ENCODE assay signal across 21 cellular contexts in genomic region chr20:5061209-5061608, GRCh38. TPM values are rescaled to one million over a fixed set of nuclear protein-coding genes. Genes with fewer than 3 reads are reported as not detected.
DNase-seq lines count a peak whose midpoint lies in the region; ATAC-seq, FAIRE-seq and TF ChIP-seq lines count a peak whose summit lies in the region.
"Had no signal": no experiment of that assay in that cellular context is flagged by ENCODE, and none has a peak within 500 bp of the region (broad histone marks: within the 10 kb centered on the region; RNA-seq: fewer than 3 reads in every experiment).

No MANE protein-coding gene starts in this region.

- H3K27ac ChIP-seq in Panc1 (ENCODE audit: low read length) (no peak overlapping the region), endothelial cell of umbilical vein (ENCODE audit: insufficient read depth, low read depth, low read length) (no peak overlapping the region)
- H3K27ac ChIP-seq: uterus had no signal

- no peak for TF ChIP-seq POLR2A in endothelial cell of umbilical vein (IDR thresholded peaks at IDR 0.05; ENCODE audit: low read depth, low read length)

- peaks cover 10 to 18% of the 10 kb centered on the region in 2 donors for H3K4me1 Mint-ChIP-seq in stimulated activated naive B cell treated with anti-CD40 and anti-IgM and Interleukin-4, amounts not matched to agents 10 μg/mL and 1 μg/mL and 100 μg/mL, for 72 hours
- H3K4me1 Mint-ChIP-seq: nephron had no signal

- H3K27me3 ChIP-seq in Panc1 (ENCODE audit: control insufficient read depth, insufficient read depth, low read length): no peaks in the 10 kb centered on the region
- no peaks in the 10 kb centered on the region for H3K27me3 ChIP-seq in endothelial cell of umbilical vein (ENCODE audit: control insufficient read depth in 2 of 2, insufficient read depth in 2 of 2, low read length in 2 of 2)
- H3K27me3 ChIP-seq: BLaER1 treated with 17β-estradiol and CSF1 and Interleukin-3, amounts not matched to agents 10 nM and 100 nM; uterus had no signal

- H3K36me3 Mint-ChIP-seq in stimulated activated naive B cell treated with anti-CD40 and anti-IgM and Interleukin-4, amounts not matched to agents 10 μg/mL and 1 μg/mL and 100 μg/mL, for 72 hours: peaks cover 0 to 2% of the 10 kb centered on the region in 2 donors
- H3K36me3 Mint-ChIP-seq: stimulated activated memory B cell treated with anti-CD40 and anti-IgM and Interleukin-4, amounts not matched to agents 10 μg/mL and 1 μg/mL and 100 μg/mL, for 72 hours had no signal

- dilution Hi-C loops in endothelial cell of umbilical vein (cut with MboI; ENCODE audit: extremely low pct_ligation_motif_present, low sequenced_read_pairs): no loop called here

- no peaks in the 10 kb centered on the region for H3K9me1 ChIP-seq in endothelial cell of umbilical vein (replicated peaks; ENCODE audit: control insufficient read depth, extremely low read depth, insufficient read depth, low read length)

- H3K4me3 Mint-ChIP-seq in stimulated activated naive B cell treated with anti-CD40 and anti-IgM and Interleukin-4, amounts not matched to agents 10 μg/mL and 1 μg/mL and 100 μg/mL, for 72 hours: no peak overlapping the region
- H3K4me3 Mint-ChIP-seq: activated naive CD8-positive, alpha-beta T cell treated with anti-CD3 and anti-CD28 coated beads for 36 hours; nephron; stimulated activated memory B cell treated with anti-CD40 and anti-IgM and Interleukin-4, amounts not matched to agents 10 μg/mL and 1 μg/mL and 100 μg/mL, for 72 hours; T-helper 1 cell treated with Interleukin-12 subunit alpha and Interleukin-12 subunit beta and Interleukin-4 antibody, amounts not matched to agents 30 μg/mL and 1 μg/mL, for 36 hours had no signal

- BruUV-seq in Panc1 (replicated peaks; lab: Mats Ljungman, UMichigan): no TSS peak
- no TSS peak for BruUV-seq in endothelial cell of umbilical vein (replicated peaks; lab: Mats Ljungman, UMichigan)

- intact Hi-C loops in Panc1 (cut with micrococcal nuclease; ENCODE audit: unreplicated experiment): no loop called here
- intact Hi-C loops in endothelial cell of umbilical vein (cut with micrococcal nuclease): no loop called here

- TF ChIP-seq CTCF in Panc1 (IDR thresholded peaks at IDR 0.05) (no peak), endothelial cell of umbilical vein (IDR thresholded peaks at IDR 0.05; ENCODE audit: extremely low read depth in 1 of 2, insufficient read depth in 1 of 2, low read depth in 1 of 2, low read length in 2 of 2) (no peak)

- no peak overlapping the region for H3K4me2 ChIP-seq in endothelial cell of umbilical vein (ENCODE audit: insufficient read depth, low read length)

- DNase-seq in HCEC 1CT (peak; percentile 21), Panc1 (ENCODE audit: low read depth, low spot score) (peak; percentile 68), endothelial cell of umbilical vein (ENCODE audit: low read depth, low spot score) (peak; percentile 26), renal cortical epithelial cell (ENCODE audit: low read depth) (peak; percentile 80), amniotic stem cell (lab: John Stamatoyannopoulos, UW) (no peak), NCI-H1105 treated with DMSO at 0.1 percent for 48 hours (lab: John Stamatoyannopoulos, UW) (no peak)
- DNase-seq in stimulated activated naive B cell treated with anti-CD40 and anti-IgM and Interleukin-4, amounts not matched to agents 10 μg/mL and 1 μg/mL and 100 μg/mL, for 72 hours: no peak
- DNase-seq: activated naive CD8-positive, alpha-beta T cell treated with anti-CD3 and anti-CD28 coated beads for 36 hours; activated T-cell treated with anti-CD3 and anti-CD28 coated beads for 4 hours; cerebellar nuclear complex; H7; left ventricle myocardium superior; right cardiac atrium; stimulated activated CD4-positive, alpha-beta T cell treated with anti-CD3 and anti-CD28 coated beads, Interleukin-4, amount 100 ng/mL, for 24 hours; uterus had no signal

- H3K4me3 ChIP-seq in Panc1 (ENCODE audit: low read depth in 2 of 2, low read length in 2 of 2): no peak overlapping the region
- H3K4me3 ChIP-seq in endothelial cell of umbilical vein (replicated peaks in 1 of 3; ENCODE audit: insufficient read depth in 1 of 3, low read depth in 1 of 3, low read length in 3 of 3): no peak overlapping the region
- H3K4me3 ChIP-seq: BLaER1 treated with 17β-estradiol and CSF1 and Interleukin-3, amounts not matched to agents 10 nM and 100 nM; uterus had no signal

- peak overlapping the region; percentile 37 for H2AFZ ChIP-seq in endothelial cell of umbilical vein (ENCODE audit: low read depth, low read length)

- CTCF ChIA-PET in Panc1 (lab: Charles Lee): no interaction called here
- CTCF ChIA-PET in endothelial cell of umbilical vein (lab: Charles Lee): interaction anchor here (1.9 kb wide), 1 partner anchor 15 kb away, joined by 5 read pairs; no protein-coding TSS in a partner anchor

- H3K9me3 ChIP-seq in Panc1 (ENCODE audit: control insufficient read depth, insufficient read depth, low read depth, low read length): no peaks in the 10 kb centered on the region
- no peaks in the 10 kb centered on the region for H3K9me3 ChIP-seq in endothelial cell of umbilical vein (replicated peaks; ENCODE audit: control insufficient read depth, insufficient read depth, low read length)
- H3K9me3 ChIP-seq: uterus had no signal

- POLR2A ChIA-PET in Panc1 (lab: Charles Lee): no interaction called here
- POLR2A ChIA-PET in endothelial cell of umbilical vein (lab: Charles Lee): no interaction called here

- in situ Hi-C loops in Panc1 (cut with HindIII; ENCODE audit: low pct_unique_long_range_greater_than_20kb, low sequenced_read_pairs): no loop called here

- H3K9me3 Mint-ChIP-seq in stimulated activated naive B cell treated with anti-CD40 and anti-IgM and Interleukin-4, amounts not matched to agents 10 μg/mL and 1 μg/mL and 100 μg/mL, for 72 hours: peaks cover 0 to 2% of the 10 kb centered on the region in 2 donors
- H3K9me3 Mint-ChIP-seq: stimulated activated memory B cell treated with anti-CD40 and anti-IgM and Interleukin-4, amounts not matched to agents 10 μg/mL and 1 μg/mL and 100 μg/mL, for 72 hours had no signal

- peak; percentile 73 for FAIRE-seq in endothelial cell of umbilical vein (lab: Jason Lieb, UNC)
- FAIRE-seq: G401.6 had no signal

- no peaks in the 10 kb centered on the region for H4K20me1 ChIP-seq in endothelial cell of umbilical vein (replicated peaks; ENCODE audit: control insufficient read depth, extremely low read depth, insufficient read depth, low read length)
- H4K20me1 ChIP-seq: BLaER1 treated with 17β-estradiol and CSF1 and Interleukin-3, amounts not matched to agents 10 nM and 100 nM had no signal

- H3K4me1 ChIP-seq in Panc1 (ENCODE audit: control insufficient read depth, insufficient read depth, low read length): no peaks in the 10 kb centered on the region
- H3K4me1 ChIP-seq in endothelial cell of umbilical vein (ENCODE audit: control insufficient read depth, extremely low read depth, insufficient read depth, low read length): peaks cover 16% of the 10 kb centered on the region
- H3K4me1 ChIP-seq: uterus had no signal

- no peaks in the 10 kb centered on the region for H3K79me2 ChIP-seq in endothelial cell of umbilical vein (ENCODE audit: control insufficient read depth, insufficient read depth, low read length)

- ATAC-seq in Panc1 (no peak), GM18909 (IDR thresholded peaks at IDR 0.05; ENCODE audit: poor library complexity, unreplicated experiment) (no peak)
- ATAC-seq in stimulated activated naive B cell treated with anti-CD40 and anti-IgM and Interleukin-4, amounts not matched to agents 10 μg/mL and 1 μg/mL and 100 μg/mL, for 72 hours (replicated peaks): no peak
- ATAC-seq: left ventricle myocardium superior; right cardiac atrium; stimulated activated memory B cell treated with anti-CD40 and anti-IgM and Interleukin-4, amounts not matched to agents 10 μg/mL and 1 μg/mL and 100 μg/mL, for 72 hours had no signal

- no peaks in the 10 kb centered on the region for H3K27me3 Mint-ChIP-seq in stimulated activated naive B cell treated with anti-CD40 and anti-IgM and Interleukin-4, amounts not matched to agents 10 μg/mL and 1 μg/mL and 100 μg/mL, for 72 hours
- H3K27me3 Mint-ChIP-seq: activated naive CD8-positive, alpha-beta T cell treated with anti-CD3 and anti-CD28 coated beads for 36 hours; stimulated activated memory B cell treated with anti-CD40 and anti-IgM and Interleukin-4, amounts not matched to agents 10 μg/mL and 1 μg/mL and 100 μg/mL, for 72 hours had no signal

- H3K27ac Mint-ChIP-seq in stimulated activated naive B cell treated with anti-CD40 and anti-IgM and Interleukin-4, amounts not matched to agents 10 μg/mL and 1 μg/mL and 100 μg/mL, for 72 hours: no peak overlapping the region
- H3K27ac Mint-ChIP-seq: activated naive CD8-positive, alpha-beta T cell treated with anti-CD3 and anti-CD28 coated beads for 36 hours; nephron; stimulated activated memory B cell treated with anti-CD40 and anti-IgM and Interleukin-4, amounts not matched to agents 10 μg/mL and 1 μg/mL and 100 μg/mL, for 72 hours; T-helper 1 cell treated with Interleukin-12 subunit alpha and Interleukin-12 subunit beta and Interleukin-4 antibody, amounts not matched to agents 30 μg/mL and 1 μg/mL, for 36 hours had no signal

- no peak overlapping the region for H3K9ac ChIP-seq in endothelial cell of umbilical vein (replicated peaks; ENCODE audit: extremely low read depth, insufficient read depth, low read length)
- H3K9ac ChIP-seq: BLaER1 treated with 17β-estradiol and CSF1 and Interleukin-3, amounts not matched to agents 10 nM and 100 nM had no signal

- no peaks in the 10 kb centered on the region for H3K36me3 ChIP-seq in Panc1 (ENCODE audit: control insufficient read depth, insufficient read depth, low read length)
- H3K36me3 ChIP-seq in endothelial cell of umbilical vein (ENCODE audit: control insufficient read depth in 2 of 2, extremely low read depth in 1 of 2, insufficient read depth in 2 of 2, low read length in 2 of 2): no peaks in the 10 kb centered on the region
- H3K36me3 ChIP-seq: BLaER1 treated with 17β-estradiol and CSF1 and Interleukin-3, amounts not matched to agents 10 nM and 100 nM; uterus had no signal

RNA-seq across cellular contexts. Expression of gene TMEM230, which starts 51.7 kb away (rescaled TPM):
- total RNA-seq in Panc1 (2021; ENCODE audit: unreplicated experiment) (89.3 TPM), endothelial cell of umbilical vein (80.5 and 93.3 TPM in 2 replicates), renal cortical epithelial cell (58.3 and 83.0 TPM in 2 replicates)
- 77.7 TPM for polyA plus RNA-seq in Panc1 (2012; ENCODE audit: insufficient read length)
- 139 and 146 TPM in 2 replicates for polyA plus RNA-seq in endothelial cell of umbilical vein
- 131 and 137 TPM in 2 replicates for polyA plus RNA-seq in endothelial cell of umbilical vein (2011; cell fraction: cytosol; rRNA removed)
- polyA plus RNA-seq in endothelial cell of umbilical vein (2011; cell fraction: nucleus; rRNA removed): 37.7 and 42.2 TPM in 2 replicates
- 134 and 142 TPM in 2 replicates for polyA plus RNA-seq in endothelial cell of umbilical vein (2012)
- 78.7 and 82.3 TPM in 2 replicates for polyA minus RNA-seq in endothelial cell of umbilical vein
- polyA minus RNA-seq in endothelial cell of umbilical vein (2011; cell fraction: cytosol; rRNA and poly(A)+ RNA removed): 17.3 TPM
- 19.9 and 20.0 TPM in 2 replicates for polyA minus RNA-seq in endothelial cell of umbilical vein (2011; cell fraction: nucleus; rRNA and poly(A)+ RNA removed)

RNA-seq across cellular contexts. Expression of gene PCNA, which starts 58.5 kb away (rescaled TPM):
- total RNA-seq in Panc1 (2021; ENCODE audit: unreplicated experiment): 182 TPM
- 106 TPM for polyA plus RNA-seq in Panc1 (2012; ENCODE audit: insufficient read length)
- 161 and 175 TPM in 2 replicates for total RNA-seq in endothelial cell of umbilical vein
- 261 and 295 TPM in 2 replicates for polyA plus RNA-seq in endothelial cell of umbilical vein
- 260 and 295 TPM in 2 replicates for polyA plus RNA-seq in endothelial cell of umbilical vein (2011; cell fraction: cytosol; rRNA removed)
- polyA plus RNA-seq in endothelial cell of umbilical vein (2011; cell fraction: nucleus; rRNA removed): 125 and 178 TPM in 2 replicates
- polyA plus RNA-seq in endothelial cell of umbilical vein (2012): 108 and 212 TPM in 2 replicates
- 94.7 and 108 TPM in 2 replicates for polyA minus RNA-seq in endothelial cell of umbilical vein
- polyA minus RNA-seq in endothelial cell of umbilical vein (2011; cell fraction: cytosol; rRNA and poly(A)+ RNA removed): 273 TPM
- polyA minus RNA-seq in endothelial cell of umbilical vein (2011; cell fraction: nucleus; rRNA and poly(A)+ RNA removed): 36.3 and 38.9 TPM in 2 replicates
- 126 and 172 TPM in 2 replicates for total RNA-seq in renal cortical epithelial cell

RNA-seq across cellular contexts. Expression of gene SLC23A2, which starts 59.9 kb away (rescaled TPM):
- total RNA-seq in Panc1 (2021; ENCODE audit: unreplicated experiment): 14.6 TPM
- 9.0 TPM for polyA plus RNA-seq in Panc1 (2012; ENCODE audit: insufficient read length)
- 23.3 and 24.4 TPM in 2 replicates for total RNA-seq in endothelial cell of umbilical vein
- 21.6 and 24.5 TPM in 2 replicates for polyA plus RNA-seq in endothelial cell of umbilical vein
- polyA plus RNA-seq in endothelial cell of umbilical vein (2011; cell fraction: cytosol; rRNA removed): 12.8 and 13.4 TPM in 2 replicates
- 39.2 and 40.8 TPM in 2 replicates for polyA plus RNA-seq in endothelial cell of umbilical vein (2011; cell fraction: nucleus; rRNA removed)
- polyA plus RNA-seq in endothelial cell of umbilical vein (2012): 15.1 and 17.8 TPM in 2 replicates
- 49.1 and 57.1 TPM in 2 replicates for polyA minus RNA-seq in endothelial cell of umbilical vein
- polyA minus RNA-seq in endothelial cell of umbilical vein (2011; cell fraction: cytosol; rRNA and poly(A)+ RNA removed): 5.7 TPM
- 32.7 and 41.9 TPM in 2 replicates for polyA minus RNA-seq in endothelial cell of umbilical vein (2011; cell fraction: nucleus; rRNA and poly(A)+ RNA removed)
- 3.6 and 10.8 TPM in 2 replicates for total RNA-seq in renal cortical epithelial cell

Comparison
In these comparisons a context has a peak if more than half of its experiments do, and no peak if none do; other contexts are left out.
1. DNase-seq: peak in HCEC 1CT (single experiment), Panc1 (single experiment), endothelial cell of umbilical vein (single experiment) and renal cortical epithelial cell (single experiment); none in amniotic stem cell (single experiment), stimulated activated naive B cell treated with anti-CD40 and anti-IgM and Interleukin-4, amounts not matched to agents 10 μg/mL and 1 μg/mL and 100 μg/mL, for 72 hours (single experiment) and NCI-H1105 treated with DMSO at 0.1 percent for 48 hours (single experiment).